ENCODE assay signal across 26 cellular contexts in genomic region chr2:113298176-113298575, GRCh38. TPM values are rescaled to one million over a fixed set of nuclear protein-coding genes. Genes with fewer than 3 reads are reported as not detected.
"Had no signal": no experiment of that assay in that cellular context is flagged by ENCODE, and none has a peak within 500 bp of the region (broad histone marks: within the 10 kb centered on the region; RNA-seq: fewer than 3 reads in every experiment).

No MANE protein-coding gene starts in this region.

- ATAC-seq: activated CD8-positive, alpha-beta memory T cell treated with anti-CD3 and anti-CD28 coated beads, Interleukin-2, amount 10 ng/mL, durations not matched to agents 7 days and 5 days; Panc1 had no signal

- H3K27ac ChIP-seq: ascending aorta, cardiac muscle cell, KMS-11, SJSA1, WERI-Rb-1 had no signal

- H3K36me3 Mint-ChIP-seq: activated CD8-positive, alpha-beta memory T cell treated with anti-CD3 and anti-CD28 coated beads, Interleukin-2, amount 10 ng/mL, durations not matched to agents 7 days and 5 days; activated naive CD8-positive, alpha-beta T cell had no signal

- H3K27me3 Mint-ChIP-seq: activated naive CD8-positive, alpha-beta T cell had no signal

- DNase-seq: activated CD4-positive, alpha-beta T cell treated with anti-CD3 and anti-CD28 coated beads for 1 hour; activated gamma-delta T cell; amygdala; NCI-H1105; NCI-H1417 treated with DMSO at 0.1 percent for 48 hours; NCI-H1694; NCI-H1930; NCI-H2081 treated with DMSO at 0.1 percent for 48 hours; NCI-H345; NCI-H524 treated with DMSO at 0.1 percent for 48 hours; RPMI8226; SHP77 treated with DMSO at 0.1 percent for 48 hours; SK-N-SH; T-helper 9 cell had no signal

- H3K4me1 Mint-ChIP-seq: activated CD4-positive, alpha-beta memory T cell treated with anti-CD3 and anti-CD28 coated beads, Interleukin-2, amount 10 ng/mL, durations not matched to agents 7 days and 5 days; central memory CD8-positive, alpha-beta T cell had no signal

- H3K4me3 Mint-ChIP-seq: activated CD4-positive, alpha-beta memory T cell treated with anti-CD3 and anti-CD28 coated beads, Interleukin-2, amount 10 ng/mL, durations not matched to agents 7 days and 5 days; activated CD8-positive, alpha-beta memory T cell treated with anti-CD3 and anti-CD28 coated beads, Interleukin-2, amount 10 ng/mL, durations not matched to agents 7 days and 5 days; activated naive CD8-positive, alpha-beta T cell; central memory CD8-positive, alpha-beta T cell had no signal

- H3K4me1 ChIP-seq: ascending aorta, SJSA1 had no signal

- H3K9me3 Mint-ChIP-seq: activated CD4-positive, alpha-beta memory T cell treated with anti-CD3 and anti-CD28 coated beads, Interleukin-2, amount 10 ng/mL, durations not matched to agents 7 days and 5 days; activated T-helper 2 cell treated with anti-CD3 and anti-CD28 coated beads, Interferon-gamma antibody, Interleukin-2, Interleukin-4, amounts not matched to agents 10 μg/mL and 5 μg/mL and 100 μg/mL, durations not matched to agents 14 hours and 24 hours and 36 hours; central memory CD8-positive, alpha-beta T cell had no signal

- H3K4me2 ChIP-seq: KMS-11, SK-N-SH had no signal

- H3K27ac Mint-ChIP-seq: activated CD4-positive, alpha-beta memory T cell treated with anti-CD3 and anti-CD28 coated beads, Interleukin-2, amount 10 ng/mL, durations not matched to agents 7 days and 5 days; activated CD8-positive, alpha-beta memory T cell treated with anti-CD3 and anti-CD28 coated beads, Interleukin-2, amount 10 ng/mL, durations not matched to agents 7 days and 5 days; activated naive CD8-positive, alpha-beta T cell; activated T-helper 2 cell treated with anti-CD3 and anti-CD28 coated beads, Interferon-gamma antibody, Interleukin-2, Interleukin-4, amounts not matched to agents 10 μg/mL and 5 μg/mL and 100 μg/mL, durations not matched to agents 14 hours and 24 hours and 36 hours had no signal

- H3K27me3 ChIP-seq: ascending aorta, SJSA1 had no signal

- H3K9me3 ChIP-seq: ascending aorta, SJSA1, SK-N-SH had no signal

- H3K36me3 ChIP-seq: ascending aorta, cardiac muscle cell, SJSA1, WERI-Rb-1 had no signal

- H3K9ac ChIP-seq: KMS-11, SK-N-SH had no signal

- H3K4me3 ChIP-seq: ascending aorta, cardiac muscle cell, SJSA1 had no signal

RNA-seq across cellular contexts. Expression of gene PAX8, which starts 19.5 kb away (rescaled TPM):
- total RNA-seq: cardiac muscle cell, chondrocyte, SJSA1 had no signal
- polyA plus RNA-seq: cardiac muscle cell had no signal
